ENCODE assay signal across 8 cellular contexts in genomic region chr1:165842363-165843129, GRCh38.
DNase-seq lines count a peak whose midpoint lies in the region; ATAC-seq lines count a peak whose summit lies in the region.

No MANE protein-coding gene starts in this region.

- H3K27me3 Mint-ChIP-seq in activated naive CD4-positive, alpha-beta T cell treated with anti-CD3 and anti-CD28 coated beads, Interleukin-2, amount 10 ng/mL, durations not matched to agents 7 days and 5 days = no peaks in the 10 kb centered on the region
- no peaks in the 10 kb centered on the region for H3K27me3 Mint-ChIP-seq in effector memory CD8-positive, alpha-beta T cell
- H3K27me3 Mint-ChIP-seq in stimulated activated naive B cell treated with anti-CD40 and anti-IgM and Interleukin-4, amounts not matched to agents 10 μg/mL and 1 μg/mL and 100 μg/mL, for 72 hours = no peaks in the 10 kb centered on the region

- H3K27ac Mint-ChIP-seq in activated naive CD4-positive, alpha-beta T cell treated with anti-CD3 and anti-CD28 coated beads, Interleukin-2, amount 10 ng/mL, durations not matched to agents 7 days and 5 days = no peak overlapping the region
- peak overlapping the region; percentile 4 to 7 for H3K27ac Mint-ChIP-seq in effector memory CD8-positive, alpha-beta T cell
- H3K27ac Mint-ChIP-seq in stimulated activated naive B cell treated with anti-CD40 and anti-IgM and Interleukin-4, amounts not matched to agents 10 μg/mL and 1 μg/mL and 100 μg/mL, for 72 hours = peak overlapping the region; percentile 32

- no peak overlapping the region for H3K27ac ChIP-seq in substantia nigra (ENCODE audit: low read depth, low read length, poor library complexity, severe bottlenecking)

- CTCF ChIA-PET in activated naive CD4-positive, alpha-beta T cell treated with anti-CD3 and anti-CD28 coated beads, Interleukin-2, amount 10 ng/mL, durations not matched to agents 7 days and 5 days (lab: Charles Lee) = interaction anchor here (0.7 to 3.4 kb wide), 3 partner anchors 14 to 212 kb away, joined by 3 to 13 read pairs (median 5); no protein-coding TSS in a partner anchor

- peak; percentile 45 for DNase-seq in activated naive CD4-positive, alpha-beta T cell treated with anti-CD3 and anti-CD28 coated beads, Interleukin-2, amount 10 ng/mL, durations not matched to agents 7 days and 5 days
- no peak for DNase-seq in activated naive CD4-positive, alpha-beta T cell treated with anti-CD3 and anti-CD28 coated beads, Interleukin-2, amount 50 U/mL, for 16 hours
- DNase-seq in NCI-H69 (lab: John Stamatoyannopoulos, UW) (peak; percentile 82), substantia nigra (lab: John Stamatoyannopoulos, UW) (no peak), GDM1 (lab: John Stamatoyannopoulos, UW) (no peak)
- no peak for DNase-seq in effector memory CD8-positive, alpha-beta T cell
- no peak for DNase-seq in stimulated activated naive B cell treated with anti-CD40 and anti-IgM and Interleukin-4, amounts not matched to agents 10 μg/mL and 1 μg/mL and 100 μg/mL, for 72 hours

- no peak overlapping the region for H3K4me3 Mint-ChIP-seq in activated naive CD4-positive, alpha-beta T cell treated with anti-CD3 and anti-CD28 coated beads, Interleukin-2, amount 10 ng/mL, durations not matched to agents 7 days and 5 days
- no peak overlapping the region for H3K4me3 Mint-ChIP-seq in effector memory CD8-positive, alpha-beta T cell
- H3K4me3 Mint-ChIP-seq in stimulated activated naive B cell treated with anti-CD40 and anti-IgM and Interleukin-4, amounts not matched to agents 10 μg/mL and 1 μg/mL and 100 μg/mL, for 72 hours = peak overlapping the region; percentile 14 to 59

- no peaks in the 10 kb centered on the region for H3K9me3 Mint-ChIP-seq in activated naive CD4-positive, alpha-beta T cell treated with anti-CD3 and anti-CD28 coated beads, Interleukin-2, amount 10 ng/mL, durations not matched to agents 7 days and 5 days
- H3K9me3 Mint-ChIP-seq in effector memory CD8-positive, alpha-beta T cell = no peaks in the 10 kb centered on the region
- no peaks in the 10 kb centered on the region for H3K9me3 Mint-ChIP-seq in stimulated activated naive B cell treated with anti-CD40 and anti-IgM and Interleukin-4, amounts not matched to agents 10 μg/mL and 1 μg/mL and 100 μg/mL, for 72 hours

- peaks cover 48% of the 10 kb centered on the region for H3K4me1 Mint-ChIP-seq in activated naive CD4-positive, alpha-beta T cell treated with anti-CD3 and anti-CD28 coated beads, Interleukin-2, amount 10 ng/mL, durations not matched to agents 7 days and 5 days
- H3K4me1 Mint-ChIP-seq in effector memory CD8-positive, alpha-beta T cell (ENCODE audit: low read depth in 2 of 2) = peaks cover 23 to 24% of the 10 kb centered on the region in 2 donors
- peaks cover 30 to 74% of the 10 kb centered on the region in 2 donors for H3K4me1 Mint-ChIP-seq in stimulated activated naive B cell treated with anti-CD40 and anti-IgM and Interleukin-4, amounts not matched to agents 10 μg/mL and 1 μg/mL and 100 μg/mL, for 72 hours

- peaks cover 1% of the 10 kb centered on the region for H3K36me3 Mint-ChIP-seq in activated naive CD4-positive, alpha-beta T cell treated with anti-CD3 and anti-CD28 coated beads, Interleukin-2, amount 10 ng/mL, durations not matched to agents 7 days and 5 days
- no peaks in the 10 kb centered on the region for H3K36me3 Mint-ChIP-seq in effector memory CD8-positive, alpha-beta T cell (ENCODE audit: insufficient read depth)
- peaks cover 20 to 23% of the 10 kb centered on the region in 2 donors for H3K36me3 Mint-ChIP-seq in stimulated activated naive B cell treated with anti-CD40 and anti-IgM and Interleukin-4, amounts not matched to agents 10 μg/mL and 1 μg/mL and 100 μg/mL, for 72 hours

- peak; percentile 57 for ATAC-seq in HG02852 (IDR thresholded peaks at IDR 0.05; ENCODE audit: unreplicated experiment)
- peak; percentile 40 for ATAC-seq in effector memory CD8-positive, alpha-beta T cell (replicated peaks)
- ATAC-seq in stimulated activated naive B cell treated with anti-CD40 and anti-IgM and Interleukin-4, amounts not matched to agents 10 μg/mL and 1 μg/mL and 100 μg/mL, for 72 hours (replicated peaks) = peak; percentile 74 to 77

Comparison
In these comparisons a context has a peak if more than half of its experiments do, and no peak if none do; other contexts are left out.
1. DNase-seq: peak in activated naive CD4-positive, alpha-beta T cell treated with anti-CD3 and anti-CD28 coated beads, Interleukin-2, amount 10 ng/mL, durations not matched to agents 7 days and 5 days (single experiment) and NCI-H69 (single experiment); none in activated naive CD4-positive, alpha-beta T cell treated with anti-CD3 and anti-CD28 coated beads, Interleukin-2, amount 50 U/mL, for 16 hours (single experiment), effector memory CD8-positive, alpha-beta T cell (0 of 3), stimulated activated naive B cell treated with anti-CD40 and anti-IgM and Interleukin-4, amounts not matched to agents 10 μg/mL and 1 μg/mL and 100 μg/mL, for 72 hours (single experiment), substantia nigra (0 of 49) and GDM1 (single experiment).
2. H3K4me3 Mint-ChIP-seq: peak in stimulated activated naive B cell treated with anti-CD40 and anti-IgM and Interleukin-4, amounts not matched to agents 10 μg/mL and 1 μg/mL and 100 μg/mL, for 72 hours (2 of 2); none in activated naive CD4-positive, alpha-beta T cell treated with anti-CD3 and anti-CD28 coated beads, Interleukin-2, amount 10 ng/mL, durations not matched to agents 7 days and 5 days (single experiment) and effector memory CD8-positive, alpha-beta T cell (0 of 2).
3. Peak in every context shown above with its lines, with median percentiles within 50 percentile points of each other: ATAC-seq.